Comparison of ENCODE assay signal across 1 cellular context in the genomic region with DNA sequence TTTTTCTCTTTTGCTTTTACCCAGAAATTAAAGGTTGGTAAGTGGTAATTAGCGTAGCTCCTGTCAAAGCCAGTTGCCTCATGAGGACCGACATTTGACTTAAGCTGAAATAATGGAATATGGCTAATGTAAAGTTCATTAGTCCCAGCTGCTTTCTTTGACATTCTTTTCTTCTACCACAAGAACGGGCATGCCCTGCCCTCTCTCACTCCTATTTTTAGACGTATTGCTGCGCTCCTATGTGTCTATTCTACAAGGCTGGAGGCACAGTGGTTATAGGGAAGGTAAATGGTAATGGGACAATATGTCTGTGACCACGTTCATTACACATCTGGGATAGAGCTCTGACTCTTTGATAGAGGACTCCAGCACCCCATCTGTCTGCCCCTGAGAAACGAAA.
TF ChIP-seq lines count a peak whose summit lies in the region.

No MANE protein-coding gene starts in this region.

TF ChIP-seq in GM23338, 12 proteins besides CTCF, POLR2A, EP300 and RAD21:
- no peak for TF ChIP-seq STAT1 (IDR thresholded peaks at IDR 0.05; ENCODE audit: unreplicated experiment)
- TF ChIP-seq, protein P1, sequence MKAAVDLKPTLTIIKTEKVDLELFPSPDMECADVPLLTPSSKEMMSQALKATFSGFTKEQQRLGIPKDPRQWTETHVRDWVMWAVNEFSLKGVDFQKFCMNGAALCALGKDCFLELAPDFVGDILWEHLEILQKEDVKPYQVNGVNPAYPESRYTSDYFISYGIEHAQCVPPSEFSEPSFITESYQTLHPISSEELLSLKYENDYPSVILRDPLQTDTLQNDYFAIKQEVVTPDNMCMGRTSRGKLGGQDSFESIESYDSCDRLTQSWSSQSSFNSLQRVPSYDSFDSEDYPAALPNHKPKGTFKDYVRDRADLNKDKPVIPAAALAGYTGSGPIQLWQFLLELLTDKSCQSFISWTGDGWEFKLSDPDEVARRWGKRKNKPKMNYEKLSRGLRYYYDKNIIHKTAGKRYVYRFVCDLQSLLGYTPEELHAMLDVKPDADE (IDR thresholded peaks at IDR 0.05) = no peak
- no peak for TF ChIP-seq ZNF462 (CRISPR knock-in tag; IDR thresholded peaks at IDR 0.05)
- no peak for TF ChIP-seq ZNF331 (CRISPR knock-in tag; IDR thresholded peaks at IDR 0.05; ENCODE audit: low read depth)
- TF ChIP-seq REST (IDR thresholded peaks at IDR 0.05; ENCODE audit: unreplicated experiment) = no peak
- no peak for TF ChIP-seq CREB1 (CRISPR knock-in tag; IDR thresholded peaks at IDR 0.05; ENCODE audit: low read depth)
- no peak for TF ChIP-seq POLR2AphosphoS5 (IDR thresholded peaks at IDR 0.05; ENCODE audit: low read depth)
